In genomic region chr20:48275737-48276342, GRCh38 we compare ENCODE assay signal across 18 cellular contexts.
A peak's percentile ranks its signal among the peaks of the same experiment; 100 is the strongest.
DNase-seq lines count a peak whose midpoint lies in the region; TF ChIP-seq lines count a peak whose summit lies in the region.
"Had no signal": no experiment of that assay in that cellular context is flagged by ENCODE, and none has a peak within 500 bp of the region (broad histone marks: within the 10 kb centered on the region; RNA-seq: fewer than 3 reads in every experiment).

No MANE protein-coding gene starts in this region.

- H3K27ac ChIP-seq in left ventricle myocardium inferior (replicated peaks) (peak overlapping the region; percentile 38), right atrium auricular region (no peak overlapping the region)
- H3K27ac ChIP-seq: adrenal gland, epithelial cell of prostate, gastrocnemius medialis, parathyroid adenoma, Peyer's patch, transverse colon had no signal

- DNase-seq in left ventricle myocardium inferior (no peak), right atrium auricular region (ENCODE audit: low spot score) (no peak), SK-N-DZ (ENCODE audit: low spot score) (peak; percentile 45), iris pigment epithelial cell (ENCODE audit: low read depth) (peak; percentile 24), NK-92 (lab: John Stamatoyannopoulos, UW; ENCODE audit: unreplicated experiment) (no peak), DMS153 treated with DMSO at 0.1 percent for 48 hours (lab: John Stamatoyannopoulos, UW; ENCODE audit: unreplicated experiment) (no peak), DMS53 treated with DMSO at 0.1 percent for 48 hours (lab: John Stamatoyannopoulos, UW; ENCODE audit: unreplicated experiment) (no peak), MG63 (no peak)
- DNase-seq: activated CD8-positive, alpha-beta memory T cell treated with anti-CD3 and anti-CD28 coated beads for 24 hours; gastrocnemius medialis; KG1; NCI-H774; Peyer's patch; T-cell; transverse colon had no signal

- TF ChIP-seq CTCF in left ventricle myocardium inferior (IDR thresholded peaks at IDR 0.05; ENCODE audit: borderline replicate concordance) (no peak), right atrium auricular region (IDR thresholded peaks at IDR 0.05) (no peak)

- no peaks in the 10 kb centered on the region for H3K9me3 ChIP-seq in left ventricle myocardium inferior (replicated peaks)
- H3K9me3 ChIP-seq in right atrium auricular region = no peaks in the 10 kb centered on the region
- H3K9me3 ChIP-seq in MG63 = no peaks in the 10 kb centered on the region
- H3K9me3 ChIP-seq: adrenal gland, gastrocnemius medialis, Peyer's patch, transverse colon had no signal

- peaks cover 43% of the 10 kb centered on the region for H3K4me1 ChIP-seq in left ventricle myocardium inferior
- peaks cover 0 to 8% of the 10 kb centered on the region in 2 donors for H3K4me1 ChIP-seq in right atrium auricular region
- H3K4me1 ChIP-seq: adrenal gland, parathyroid adenoma, Peyer's patch, transverse colon had no signal

- H3K36me3 ChIP-seq in left ventricle myocardium inferior (no peaks in the 10 kb centered on the region), right atrium auricular region (no peaks in the 10 kb centered on the region), MG63 (no peaks in the 10 kb centered on the region)
- H3K36me3 ChIP-seq: adrenal gland, gastrocnemius medialis, Peyer's patch, transverse colon had no signal

- H3K27me3 ChIP-seq in left ventricle myocardium inferior (ENCODE audit: low read depth) = peaks cover 20% of the 10 kb centered on the region
- H3K27me3 ChIP-seq in right atrium auricular region = no peaks in the 10 kb centered on the region
- peaks cover 7% of the 10 kb centered on the region for H3K27me3 ChIP-seq in MG63
- H3K27me3 ChIP-seq: adrenal gland, gastrocnemius medialis, Peyer's patch, transverse colon had no signal

- intact Hi-C loops in left ventricle myocardium inferior (cut with micrococcal nuclease) = no loop called here

- H3K4me3 ChIP-seq in left ventricle myocardium inferior (no peak overlapping the region), right atrium auricular region (no peak overlapping the region), MG63 (no peak overlapping the region)
- H3K4me3 ChIP-seq: adrenal gland, gastrocnemius medialis, Peyer's patch, transverse colon had no signal

Comparison
In these comparisons a context has a peak if more than half of its experiments do, and no peak if none do; other contexts are left out.
1. DNase-seq: peak in SK-N-DZ (single experiment) and iris pigment epithelial cell (single experiment); none in left ventricle myocardium inferior (single experiment), right atrium auricular region (single experiment), NK-92 (single experiment), DMS153 treated with DMSO at 0.1 percent for 48 hours (single experiment), DMS53 treated with DMSO at 0.1 percent for 48 hours (single experiment) and MG63 (single experiment).